Comparison of ENCODE assay signal across 27 cellular contexts in the genomic region with DNA sequence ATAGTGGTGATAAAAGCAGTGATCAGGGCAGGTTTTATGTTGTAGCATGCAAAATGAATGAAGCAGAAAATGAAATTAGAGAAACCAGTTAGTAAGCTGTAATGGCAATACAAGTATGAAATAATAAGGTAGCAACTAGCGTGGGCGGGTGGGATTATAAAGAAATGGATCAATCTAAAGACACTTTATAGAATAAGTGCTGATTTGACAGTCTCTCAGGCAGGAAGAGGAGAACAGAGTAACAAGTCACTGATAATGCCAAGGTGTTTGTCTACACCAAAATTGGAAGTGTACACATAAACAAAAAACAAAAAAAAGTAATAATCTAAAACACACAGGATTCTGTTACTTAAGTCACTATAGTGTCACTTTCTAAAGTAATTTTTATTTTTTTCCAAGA.
"Had no signal": no experiment of that assay in that cellular context is flagged by ENCODE, and none has a peak within 500 bp of the region (broad histone marks: within the 10 kb centered on the region; RNA-seq: fewer than 3 reads in every experiment).

No MANE protein-coding gene starts in this region.

- H3K27me3 ChIP-seq: brain microvascular endothelial cell, gastrocnemius medialis, pancreas, stomach, tibial artery, upper lobe of right lung had no signal

- H3K27ac Mint-ChIP-seq: activated CD4-positive, alpha-beta T cell treated with anti-CD3 and anti-CD28 coated beads, Interleukin-2, amount 10 ng/mL, durations not matched to agents 24 days and 14 days; activated CD8-positive, alpha-beta T cell treated with anti-CD3 and anti-CD28 coated beads for 36 hours; activated T-cell treated with anti-CD3 and anti-CD28 coated beads, Interleukin-2, amount 50 U/mL, for 72 hours; stimulated activated naive B cell treated with anti-CD40 and anti-IgM and Interleukin-4, amounts not matched to agents 10 μg/mL and 1 μg/mL and 100 μg/mL, for 72 hours had no signal

- H3K36me3 ChIP-seq: brain microvascular endothelial cell, gastrocnemius medialis, pancreas, tibial artery, upper lobe of right lung had no signal

- H3K4me3 ChIP-seq: coronary artery, gastrocnemius medialis, pancreas, psoas muscle, stomach, tibial artery, upper lobe of right lung had no signal

- ATAC-seq: activated CD8-positive, alpha-beta T cell treated with anti-CD3 and anti-CD28 coated beads for 36 hours; activated T-cell treated with anti-CD3 and anti-CD28 coated beads, Interleukin-2, amount 50 U/mL, for 72 hours; effector memory CD8-positive, alpha-beta T cell; gastrocnemius medialis; left ventricle myocardium superior; psoas muscle; stimulated activated naive B cell treated with anti-CD40 and anti-IgM and Interleukin-4, amounts not matched to agents 10 μg/mL and 1 μg/mL and 100 μg/mL, for 72 hours; T-cell; upper lobe of right lung had no signal

- H3K9me3 ChIP-seq: gastrocnemius medialis, pancreas, psoas muscle, stomach, tibial artery, upper lobe of right lung had no signal

- FAIRE-seq: astrocyte, pancreas had no signal

- H3K9me3 Mint-ChIP-seq: activated CD4-positive, alpha-beta T cell treated with anti-CD3 and anti-CD28 coated beads, Interleukin-2, amount 10 ng/mL, durations not matched to agents 24 days and 14 days; activated CD8-positive, alpha-beta T cell treated with anti-CD3 and anti-CD28 coated beads for 36 hours; effector memory CD8-positive, alpha-beta T cell; stimulated activated naive B cell treated with anti-CD40 and anti-IgM and Interleukin-4, amounts not matched to agents 10 μg/mL and 1 μg/mL and 100 μg/mL, for 72 hours; T-cell had no signal

- H3K27me3 Mint-ChIP-seq: activated CD4-positive, alpha-beta T cell treated with anti-CD3 and anti-CD28 coated beads, Interleukin-2, amount 10 ng/mL, durations not matched to agents 24 days and 14 days; activated CD8-positive, alpha-beta T cell treated with anti-CD3 and anti-CD28 coated beads for 36 hours; activated naive CD8-positive, alpha-beta T cell treated with anti-CD3 and anti-CD28 coated beads, Interleukin-2, amount 10 ng/mL, durations not matched to agents 7 days and 5 days; effector memory CD8-positive, alpha-beta T cell; stimulated activated naive B cell treated with anti-CD40 and anti-IgM and Interleukin-4, amounts not matched to agents 10 μg/mL and 1 μg/mL and 100 μg/mL, for 72 hours; T-cell had no signal

- H3K4me3 Mint-ChIP-seq: activated CD4-positive, alpha-beta T cell treated with anti-CD3 and anti-CD28 coated beads, Interleukin-2, amount 10 ng/mL, durations not matched to agents 24 days and 14 days; activated CD8-positive, alpha-beta T cell treated with anti-CD3 and anti-CD28 coated beads for 36 hours; activated naive CD8-positive, alpha-beta T cell treated with anti-CD3 and anti-CD28 coated beads, Interleukin-2, amount 10 ng/mL, durations not matched to agents 7 days and 5 days; activated T-cell treated with anti-CD3 and anti-CD28 coated beads, Interleukin-2, amount 50 U/mL, for 72 hours; effector memory CD8-positive, alpha-beta T cell; stimulated activated naive B cell treated with anti-CD40 and anti-IgM and Interleukin-4, amounts not matched to agents 10 μg/mL and 1 μg/mL and 100 μg/mL, for 72 hours; T-cell had no signal

- H3K27ac ChIP-seq: brain microvascular endothelial cell, coronary artery, gastrocnemius medialis, pancreas, psoas muscle, upper lobe of right lung had no signal

- DNase-seq: activated CD4-positive, alpha-beta T cell treated with anti-CD3 and anti-CD28 coated beads, Interleukin-2, amount 10 ng/mL, durations not matched to agents 24 days and 14 days; activated CD4-positive, CD25-positive, alpha-beta regulatory T cell treated with anti-CD3 and anti-CD28 coated beads, Interleukin-2, amount 50 U/mL, for 72 hours; activated CD8-positive, alpha-beta T cell treated with anti-CD3 and anti-CD28 coated beads for 36 hours; activated effector memory CD4-positive, alpha-beta T cell treated with Interleukin-2 at 50 U/mL for 16 hours; activated naive CD4-positive, alpha-beta T cell treated with Interleukin-2 at 50 U/mL for 16 hours; activated naive CD8-positive, alpha-beta T cell treated with anti-CD3 and anti-CD28 coated beads, Interleukin-2, amount 10 ng/mL, durations not matched to agents 7 days and 5 days; activated T-cell treated with anti-CD3 and anti-CD28 coated beads, Interleukin-2, amount 50 U/mL, for 72 hours; amniotic stem cell; brain microvascular endothelial cell; effector memory CD8-positive, alpha-beta T cell; erythroblast; gastrocnemius medialis; glutamatergic neuron; islet precursor cell; left ventricle myocardium superior; nucleus accumbens; pancreas; psoas muscle; stimulated activated CD4-positive, alpha-beta T cell treated with anti-CD3 and anti-CD28 coated beads, Interleukin-15, amount 100 ng/mL, for 24 hours; stimulated activated CD4-positive, alpha-beta T cell treated with anti-CD3 and anti-CD28 coated beads, Interleukin-2, amount 100 ng/mL, for 24 hours; stimulated activated naive B cell treated with anti-CD40 and anti-IgM and Interleukin-4, amounts not matched to agents 10 μg/mL and 1 μg/mL and 100 μg/mL, for 72 hours; stomach; T-cell; tibial artery; upper lobe of right lung had no signal
